Comparison of ENCODE assay signal across 17 cellular contexts in genomic region chr17:705011-705410, GRCh38.
DNase-seq lines count a peak whose midpoint lies in the region; ATAC-seq, FAIRE-seq and TF ChIP-seq lines count a peak whose summit lies in the region.
"Had no signal": no experiment of that assay in that cellular context is flagged by ENCODE, and none has a peak within 500 bp of the region (broad histone marks: within the 10 kb centered on the region; RNA-seq: fewer than 3 reads in every experiment).

No MANE protein-coding gene starts in this region.

- ATAC-seq in stimulated activated effector memory CD8-positive, alpha-beta T cell treated with anti-CD3 and anti-CD28 coated beads, Interleukin-12 subunit alpha, Interleukin-12 subunit beta, amount 100 ng/mL, for 72 hours: no peak
- no peak for ATAC-seq in GM18858 (IDR thresholded peaks at IDR 0.05; ENCODE audit: unreplicated experiment)
- ATAC-seq: HCT116 had no signal

- peaks cover 20% of the 10 kb centered on the region for H3K4me1 Mint-ChIP-seq in stimulated activated effector memory CD8-positive, alpha-beta T cell treated with anti-CD3 and anti-CD28 coated beads, Interleukin-12 subunit alpha, Interleukin-12 subunit beta, amount 100 ng/mL, for 72 hours
- H3K4me1 Mint-ChIP-seq: B cell had no signal

- H3K27ac Mint-ChIP-seq in stimulated activated effector memory CD8-positive, alpha-beta T cell treated with anti-CD3 and anti-CD28 coated beads, Interleukin-12 subunit alpha, Interleukin-12 subunit beta, amount 100 ng/mL, for 72 hours: peak overlapping the region; percentile 55
- H3K27ac Mint-ChIP-seq: B cell had no signal

- H3K4me3 Mint-ChIP-seq in stimulated activated effector memory CD8-positive, alpha-beta T cell treated with anti-CD3 and anti-CD28 coated beads, Interleukin-12 subunit alpha, Interleukin-12 subunit beta, amount 100 ng/mL, for 72 hours: no peak overlapping the region
- H3K4me3 Mint-ChIP-seq: B cell; CD4-positive, alpha-beta memory T cell had no signal

- DNase-seq in activated effector memory CD4-positive, alpha-beta T cell treated with anti-CD3 and anti-CD28 coated beads, Interleukin-2, amount 50 U/mL, for 16 hours: peak; percentile 28
- no peak for DNase-seq in activated effector memory CD4-positive, alpha-beta T cell treated with Interleukin-2 at 50 U/mL for 16 hours
- DNase-seq in DMS79 (lab: John Stamatoyannopoulos, UW): peak; percentile 24
- DNase-seq in stimulated activated effector memory CD8-positive, alpha-beta T cell treated with anti-CD3 and anti-CD28 coated beads, Interleukin-12 subunit alpha, Interleukin-12 subunit beta, amount 100 ng/mL, for 72 hours (ENCODE audit: low spot score in 2 of 2): no peak
- DNase-seq in D721Med (ENCODE audit: insufficient read length, low spot score): no peak
- DNase-seq: C1 segment of cervical spinal cord; CD4-positive, alpha-beta memory T cell; DMS153; GF-D8; GM23248 had no signal

- 0 out of 2 replicates have a peak overlapping the region, but pooled peaks have one; percentile 23 for H3K27ac ChIP-seq in VCaP
- H3K27ac ChIP-seq: GM23248, HL-60 had no signal

- TF ChIP-seq CTCF in VCaP (conservative IDR thresholded peaks at IDR 0.05) (no peak), D721Med (IDR thresholded peaks at IDR 0.05; ENCODE audit: insufficient read depth, missing control alignments) (no peak)

- H3K9me3 Mint-ChIP-seq in stimulated activated effector memory CD8-positive, alpha-beta T cell treated with anti-CD3 and anti-CD28 coated beads, Interleukin-12 subunit alpha, Interleukin-12 subunit beta, amount 100 ng/mL, for 72 hours: no peaks in the 10 kb centered on the region
- H3K9me3 Mint-ChIP-seq: CD4-positive, alpha-beta memory T cell had no signal

- no peak for FAIRE-seq in D721Med (lab: Jason Lieb, UNC)
- FAIRE-seq: A204.1, H54 had no signal

- H3K36me3 Mint-ChIP-seq in stimulated activated effector memory CD8-positive, alpha-beta T cell treated with anti-CD3 and anti-CD28 coated beads, Interleukin-12 subunit alpha, Interleukin-12 subunit beta, amount 100 ng/mL, for 72 hours: peaks cover 62% of the 10 kb centered on the region

Comparison
In these comparisons a context has a peak if more than half of its experiments do, and no peak if none do; other contexts are left out.
1. DNase-seq: peak in activated effector memory CD4-positive, alpha-beta T cell treated with anti-CD3 and anti-CD28 coated beads, Interleukin-2, amount 50 U/mL, for 16 hours (single experiment) and DMS79 (single experiment); none in activated effector memory CD4-positive, alpha-beta T cell treated with Interleukin-2 at 50 U/mL for 16 hours (single experiment), stimulated activated effector memory CD8-positive, alpha-beta T cell treated with anti-CD3 and anti-CD28 coated beads, Interleukin-12 subunit alpha, Interleukin-12 subunit beta, amount 100 ng/mL, for 72 hours (0 of 2) and D721Med (single experiment).